Comparison of ENCODE assay signal across 8 cellular contexts in the genomic region with DNA sequence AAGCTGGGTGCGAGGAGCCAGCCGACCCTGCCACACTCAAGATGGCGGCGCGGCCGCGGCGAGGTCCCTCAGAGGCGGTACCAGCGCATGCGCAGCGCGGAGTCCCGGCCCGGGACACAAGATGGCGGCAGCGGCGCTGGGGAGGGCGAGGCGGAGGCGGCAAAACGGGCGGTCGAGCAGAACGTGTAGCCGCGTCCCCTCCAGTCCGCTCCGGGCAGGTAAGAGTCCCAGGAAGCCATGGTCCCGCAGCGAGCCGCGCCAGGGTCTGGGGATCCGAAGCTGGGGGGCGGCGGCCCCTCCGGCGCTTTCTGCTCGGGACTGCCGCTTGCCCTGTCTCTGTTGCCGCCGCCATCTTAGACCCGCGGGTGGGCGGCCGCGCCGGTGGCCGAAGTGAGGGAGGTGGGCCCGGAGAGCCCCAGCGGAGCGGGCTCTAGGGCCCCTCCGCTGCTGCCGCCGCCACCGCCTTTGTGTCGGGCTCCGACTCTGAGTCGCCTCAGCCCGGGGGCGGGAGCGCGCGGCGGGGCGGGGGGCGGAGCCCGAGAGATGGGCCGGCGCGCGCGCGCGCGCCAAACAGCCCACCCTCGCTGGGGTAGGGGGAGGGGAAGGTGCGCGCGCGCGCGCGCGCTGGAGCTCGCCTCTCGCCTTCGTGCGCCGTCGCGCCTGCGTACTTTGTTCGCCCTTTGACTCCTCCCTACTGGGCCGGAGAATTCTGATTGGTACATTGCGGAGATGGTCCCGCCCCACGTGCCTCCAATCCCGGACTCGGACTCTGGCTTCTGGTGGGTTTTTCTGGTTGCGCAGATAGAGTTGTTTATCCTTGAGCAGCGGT. TPM values are rescaled to one million over a fixed set of nuclear protein-coding genes. Genes with fewer than 3 reads are reported as not detected.
DNase-seq lines count a peak whose midpoint lies in the region; ATAC-seq and TF ChIP-seq lines count a peak whose summit lies in the region.

Gene PCIF1, plus strand, starts transcription at position 97 of the 829 bp plus-strand sequence. CDS start 4,317 bp downstream, outside the sequence.

- POLR2A ChIA-PET in AG04449 (lab: Yijun Ruan, JAX), result interaction anchor here (0.6 to 2.6 kb wide), 21 partner anchors 9 to 993 kb away, joined by 3 to 31 read pairs (median 5); partner anchors contain the start of genes CTSA, NEURL2, SNX21 and ZSWIM1

- H3K9ac ChIP-seq in skeletal muscle tissue (ENCODE audit: low read depth in 1 of 3, low read length in 3 of 3), result peak within 1 kb of the TSS; percentile 99 to 100 (median 99)

- DNase-seq in AG04449 (ENCODE audit: low read depth, low spot score) (peak; percentile 67), NCI-H2196 treated with DMSO at 0.1 percent for 48 hours (lab: John Stamatoyannopoulos, UW; ENCODE audit: unreplicated experiment) (peak; percentile 88), T47D (ENCODE audit: low read depth in 1 of 2, low spot score in 1 of 2) (peak; percentile 99)

- no peaks in the 10 kb centered on the region for H3K27me3 ChIP-seq in skeletal muscle tissue (ENCODE audit: control insufficient read depth in 3 of 3, insufficient read depth in 3 of 3, low read length in 3 of 3)

- TF ChIP-seq CTCF in AG04449 (IDR thresholded peaks at IDR 0.05; ENCODE audit: insufficient read depth, low read length, missing control alignments) (no peak), VCaP (conservative IDR thresholded peaks at IDR 0.05) (no peak)

- ATAC-seq in GM18907 (IDR thresholded peaks at IDR 0.05; ENCODE audit: unreplicated experiment) (peak; percentile 77), HG03139 (IDR thresholded peaks at IDR 0.05; ENCODE audit: unreplicated experiment) (peak; percentile 68)

- H3K27ac ChIP-seq in VCaP (peak within 1 kb of the TSS; percentile 100), skeletal muscle tissue (ENCODE audit: low read depth, low read length) (peak within 1 kb of the TSS; percentile 99)

- H3K9me3 ChIP-seq in iPS-18c (ENCODE audit: control insufficient read depth, insufficient read depth, low read length) (no peaks in the 10 kb centered on the region), skeletal muscle tissue (ENCODE audit: control insufficient read depth in 3 of 3, low read length in 3 of 3) (no peaks in the 10 kb centered on the region)

- H3K4me3 ChIP-seq in AG04449 (ENCODE audit: low read depth, low read length) (peak within 1 kb of the TSS; percentile 99), iPS-18c (ENCODE audit: insufficient read depth, low read depth, low read length) (peak within 1 kb of the TSS; percentile 96), skeletal muscle tissue (ENCODE audit: low read length in 3 of 3) (peak within 1 kb of the TSS; percentile 96 to 100 (median 99))

- peaks cover 21 to 41% (median 23%) of the 10 kb centered on the region in 3 donors for H3K4me1 ChIP-seq in skeletal muscle tissue (ENCODE audit: control insufficient read depth in 3 of 3, insufficient read depth in 3 of 3, low read length in 3 of 3)

- in situ Hi-C loops in T47D (cut with HindIII; ENCODE audit: low pct_unique_long_range_greater_than_20kb, low sequenced_read_pairs), result no loop called here

- CTCF ChIA-PET in AG04449 (lab: Yijun Ruan, JAX), result interaction anchor here (0.9 to 3.7 kb wide), 6 partner anchors 9 to 139 kb away, joined by 3 to 23 read pairs (median 4); no protein-coding TSS in a partner anchor

- peaks cover 23 to 26% (median 26%) of the 10 kb centered on the region in 3 donors for H3K36me3 ChIP-seq in skeletal muscle tissue (ENCODE audit: control insufficient read depth in 3 of 3, insufficient read depth in 3 of 3, low read length in 3 of 3)

RNA-seq across cellular contexts. Expression of gene PCIF1, which starts in this region (rescaled TPM):
- 7.3 TPM for total RNA-seq in skeletal muscle tissue

Comparison
In these comparisons a context has a peak if more than half of its experiments do, and no peak if none do; other contexts are left out.
1. Peak in every context shown above with its lines: DNase-seq, ATAC-seq, H3K4me3 ChIP-seq and H3K27ac ChIP-seq.